Comparison of ENCODE assay signal across 27 cellular contexts in the genomic region with DNA sequence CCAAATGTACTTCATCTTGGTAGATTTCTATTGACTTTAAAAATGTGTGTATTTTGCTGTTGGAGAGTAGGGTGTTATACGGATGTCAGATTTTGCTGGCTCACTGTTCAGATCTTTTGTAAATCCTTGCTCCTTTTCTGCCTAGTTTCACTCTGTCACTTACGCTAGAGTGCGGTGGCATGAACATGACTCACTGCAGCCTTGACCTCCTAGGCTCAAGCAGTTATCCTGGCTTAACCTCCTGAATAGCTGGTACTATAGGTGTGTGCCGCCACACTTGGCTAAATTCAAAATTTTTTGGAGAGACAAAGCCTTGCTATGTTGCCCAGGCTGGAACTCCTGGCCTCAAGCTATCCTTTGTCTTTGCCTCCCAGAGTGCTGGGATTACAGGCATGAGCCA.
"Had no signal": no experiment of that assay in that cellular context is flagged by ENCODE, and none has a peak within 500 bp of the region (broad histone marks: within the 10 kb centered on the region; RNA-seq: fewer than 3 reads in every experiment).

No MANE protein-coding gene starts in this region.

- H3K27ac ChIP-seq: left ventricle myocardium inferior, neural progenitor cell, neutrophil, parathyroid adenoma, psoas muscle, right lobe of liver, suprapubic skin, thoracic aorta, tibial artery, upper lobe of right lung had no signal

- H3K27ac Mint-ChIP-seq: mesothelial cell of epicardium; naive B cell; natural killer cell; nephron progenitor cell; neural progenitor cell; stimulated activated naive B cell treated with anti-CD40 and anti-IgM and Interleukin-4, amounts not matched to agents 10 μg/mL and 1 μg/mL and 100 μg/mL, for 72 hours had no signal

- H3K27me3 Mint-ChIP-seq: naive B cell; stimulated activated naive B cell treated with anti-CD40 and anti-IgM and Interleukin-4, amounts not matched to agents 10 μg/mL and 1 μg/mL and 100 μg/mL, for 72 hours; stimulated activated naive CD8-positive, alpha-beta T cell treated with anti-CD3 and anti-CD28 coated beads, Interleukin-15, Interleukin-2, amounts not matched to agents 100 ng/mL and 50 ng/mL, for 24 hours had no signal

- DNase-seq: hypothalamus; islet precursor cell; left ventricle myocardium inferior; mesendoderm; naive B cell; natural killer cell; nephron progenitor cell; occipital lobe; psoas muscle; right lobe of liver; stimulated activated CD4-positive, alpha-beta T cell treated with anti-CD3 and anti-CD28 coated beads, Interleukin-1b, Interleukin-23, amount 100 ng/mL, for 48 hours; stimulated activated CD4-positive, alpha-beta T cell treated with anti-CD3 and anti-CD28 coated beads, Interleukin-2, amount 100 ng/mL, for 48 hours; stimulated activated CD4-positive, alpha-beta T cell treated with anti-CD3 and anti-CD28 coated beads, Interleukin-4, amount 100 ng/mL, for 4 hours; stimulated activated CD8-positive, alpha-beta memory T cell treated with anti-CD3 and anti-CD28 coated beads, Interleukin-4, amount 100 ng/mL, for 48 hours; stimulated activated naive B cell treated with anti-CD40 and anti-IgM and Interleukin-4, amounts not matched to agents 10 μg/mL and 1 μg/mL and 100 μg/mL, for 72 hours; tibial artery; trophoblast cell; upper lobe of right lung had no signal

- H3K9me3 ChIP-seq: neutrophil, right lobe of liver, suprapubic skin, thoracic aorta, upper lobe of right lung had no signal

- H3K4me1 Mint-ChIP-seq: mesothelial cell of epicardium, nephron progenitor cell, neural progenitor cell had no signal

- H3K4me3 ChIP-seq: left ventricle myocardium inferior, lung, neural progenitor cell, psoas muscle, right lobe of liver, smooth muscle cell, suprapubic skin, thoracic aorta, tibial artery, upper lobe of right lung had no signal

- ATAC-seq: natural killer cell; psoas muscle; right lobe of liver; stimulated activated naive B cell treated with anti-CD40 and anti-IgM and Interleukin-4, amounts not matched to agents 10 μg/mL and 1 μg/mL and 100 μg/mL, for 72 hours; upper lobe of right lung had no signal

- H3K9ac ChIP-seq: neural progenitor cell, parathyroid adenoma had no signal

- H3K27me3 ChIP-seq: neural progenitor cell, neutrophil, right lobe of liver, suprapubic skin, tibial artery, upper lobe of right lung had no signal

- H3K4me1 ChIP-seq: left ventricle myocardium inferior, parathyroid adenoma, psoas muscle, right lobe of liver, suprapubic skin, tibial artery, upper lobe of right lung had no signal

- H3K4me3 Mint-ChIP-seq: mesothelial cell of epicardium; naive B cell; natural killer cell; nephron progenitor cell; neural progenitor cell; stimulated activated naive B cell treated with anti-CD40 and anti-IgM and Interleukin-4, amounts not matched to agents 10 μg/mL and 1 μg/mL and 100 μg/mL, for 72 hours; stimulated activated naive CD8-positive, alpha-beta T cell treated with anti-CD3 and anti-CD28 coated beads, Interleukin-15, Interleukin-2, amounts not matched to agents 100 ng/mL and 50 ng/mL, for 24 hours had no signal

- H2AFZ ChIP-seq: neural progenitor cell, parathyroid adenoma had no signal

- H3K4me2 ChIP-seq: neural progenitor cell, smooth muscle cell had no signal
